ENCODE assay signal across 18 cellular contexts in the genomic region with DNA sequence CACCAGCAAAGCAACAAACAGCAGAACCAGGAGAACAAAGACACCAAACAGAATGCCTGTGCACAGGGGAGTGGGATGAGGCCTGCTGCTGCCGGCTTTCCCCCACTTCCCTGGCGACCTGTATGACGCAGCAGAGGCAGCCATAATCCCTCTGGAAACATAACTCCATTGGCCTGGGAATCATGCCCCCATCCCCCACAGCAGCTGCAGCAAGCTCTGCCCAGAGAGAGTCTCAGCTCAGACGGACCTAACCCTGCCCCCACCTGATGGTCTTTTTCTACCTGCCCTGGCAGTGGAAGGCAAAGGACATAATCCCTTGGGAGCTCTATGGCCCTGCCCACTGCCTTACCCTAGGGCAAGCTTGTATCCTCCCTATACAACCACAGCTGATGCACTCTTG.
DNase-seq lines count a peak whose midpoint lies in the region; ATAC-seq and TF ChIP-seq lines count a peak whose summit lies in the region.
"Had no signal": no experiment of that assay in that cellular context is flagged by ENCODE, and none has a peak within 500 bp of the region (broad histone marks: within the 10 kb centered on the region; RNA-seq: fewer than 3 reads in every experiment).

No MANE protein-coding gene starts in this region.

- no peak overlapping the region for H3K4me2 ChIP-seq in trophoblast cell (ENCODE audit: low read length)
- H3K4me2 ChIP-seq: SK-N-SH had no signal

- H3K27ac ChIP-seq in WERI-Rb-1 (no peak overlapping the region), trophoblast cell (ENCODE audit: low read depth, low read length) (no peak overlapping the region), prostate gland (no peak overlapping the region)
- H3K27ac ChIP-seq: C4-2B, GM23248 had no signal

- no peak overlapping the region for H3K4me3 ChIP-seq in WERI-Rb-1 (ENCODE audit: low read depth, low read length)
- H3K4me3 ChIP-seq in trophoblast cell (ENCODE audit: low read depth, low read length): peak overlapping the region; percentile 5
- no peak overlapping the region for H3K4me3 ChIP-seq in prostate gland
- H3K4me3 ChIP-seq: GM23248 had no signal

- H4K12ac ChIP-seq in trophoblast cell (ENCODE audit: low read depth, low read length): no peak overlapping the region

- no peak overlapping the region for H3K4ac ChIP-seq in trophoblast cell (ENCODE audit: low read depth, low read length)

- H3K27me3 ChIP-seq in WERI-Rb-1 (ENCODE audit: insufficient read depth, low read depth, severe bottlenecking) (no peaks in the 10 kb centered on the region), trophoblast cell (ENCODE audit: insufficient read depth, low read length) (no peaks in the 10 kb centered on the region), prostate gland (replicated peaks; ENCODE audit: insufficient read depth) (no peaks in the 10 kb centered on the region)

- no peak overlapping the region for H2BK12ac ChIP-seq in trophoblast cell (ENCODE audit: low read length)

- H3K23ac ChIP-seq in trophoblast cell (ENCODE audit: low read length): no peak overlapping the region

- DNase-seq in NCI-H748 (lab: John Stamatoyannopoulos, UW; ENCODE audit: unreplicated experiment) (peak; percentile 40), NCI-H748 treated with DMSO at 0.1 percent for 48 hours (lab: John Stamatoyannopoulos, UW) (no peak), NCI-H510A (lab: John Stamatoyannopoulos, UW) (peak; percentile 10), WERI-Rb-1 (peak; percentile 83), trophoblast cell (no peak), prostate gland (ENCODE audit: low spot score) (no peak)
- DNase-seq: ACHN, GDM1, GM23248, MM.1S, NCI-H1092, NCI-H2171 treated with DMSO at 0.1 percent for 48 hours, NCI-H524, SK-N-SH, T-cell had no signal

- H3K14ac ChIP-seq in trophoblast cell (ENCODE audit: low read length): no peak overlapping the region

- TF ChIP-seq POLR2A in GM18505 (IDR thresholded peaks at IDR 0.05; ENCODE audit: borderline replicate concordance, extremely low read depth, insufficient read depth, insufficient read length) (no peak), prostate gland (IDR thresholded peaks at IDR 0.05) (no peak)

- no peak overlapping the region for H2BK120ac ChIP-seq in trophoblast cell (ENCODE audit: insufficient read depth, low read length, poor library complexity)

- H2AFZ ChIP-seq in trophoblast cell (ENCODE audit: insufficient read depth, low read length, poor library complexity): no peak overlapping the region
- H2AFZ ChIP-seq: GM23248 had no signal

- no peak overlapping the region for H4K8ac ChIP-seq in trophoblast cell (ENCODE audit: low read depth, low read length)

- no peak overlapping the region for H4K91ac ChIP-seq in trophoblast cell (ENCODE audit: low read depth, low read length)

- no peaks in the 10 kb centered on the region for H3K4me1 ChIP-seq in trophoblast cell (ENCODE audit: control insufficient read depth in 1 of 2, insufficient read depth in 2 of 2, low read length in 2 of 2)
- H3K4me1 ChIP-seq in prostate gland (replicated peaks): no peaks in the 10 kb centered on the region

- no peaks in the 10 kb centered on the region for H3K79me1 ChIP-seq in trophoblast cell (ENCODE audit: low read length)

- H3K36me3 ChIP-seq in WERI-Rb-1: no peaks in the 10 kb centered on the region
- no peaks in the 10 kb centered on the region for H3K36me3 ChIP-seq in trophoblast cell (ENCODE audit: control insufficient read depth in 1 of 2, insufficient read depth in 2 of 2, low read length in 2 of 2)
- no peaks in the 10 kb centered on the region for H3K36me3 ChIP-seq in prostate gland

- H3K79me2 ChIP-seq in trophoblast cell (ENCODE audit: control insufficient read depth, insufficient read depth, low read length, poor library complexity): no peaks in the 10 kb centered on the region

- ATAC-seq in GM18505 (IDR thresholded peaks at IDR 0.05; ENCODE audit: unreplicated experiment): no peak
- ATAC-seq: Right ventricle myocardium inferior, T-cell had no signal

- no CpG with 5 or more reads among the region's 4 CpGs for WGBS in trophoblast cell (ENCODE audit: extremely low coverage, insufficient coverage, insufficient read length)
- WGBS in prostate gland: 80% methylated on average over 4 of the region's 4 CpGs

- no peak overlapping the region for H3K9ac ChIP-seq in trophoblast cell (ENCODE audit: low read length)
- H3K9ac ChIP-seq: GM23248, SK-N-SH had no signal

- H3K9me3 ChIP-seq in WERI-Rb-1 (ENCODE audit: severe bottlenecking) (peaks cover 4% of the 10 kb centered on the region), trophoblast cell (ENCODE audit: insufficient read depth, low read depth, low read length) (peaks cover 3% of the 10 kb centered on the region), prostate gland (no peaks in the 10 kb centered on the region)
- H3K9me3 ChIP-seq: SK-N-SH had no signal

- intact Hi-C loops in prostate gland (cut with DNase I): no loop called here

- no peak overlapping the region for H2AK5ac ChIP-seq in trophoblast cell (ENCODE audit: low read length)

- H3K18ac ChIP-seq in trophoblast cell (ENCODE audit: low read length): no peak overlapping the region

- TF ChIP-seq CTCF in WERI-Rb-1 (IDR thresholded peaks at IDR 0.05; ENCODE audit: low read depth, low read length) (no peak), prostate gland (IDR thresholded peaks at IDR 0.05) (no peak)

- H2BK5ac ChIP-seq in trophoblast cell (ENCODE audit: low read depth, low read length, poor library complexity): no peak overlapping the region

Comparison
In these comparisons a context has a peak if more than half of its experiments do, and no peak if none do; other contexts are left out.
1. DNase-seq: peak in NCI-H748 (single experiment), NCI-H510A (single experiment) and WERI-Rb-1 (single experiment); none in NCI-H748 treated with DMSO at 0.1 percent for 48 hours (single experiment), trophoblast cell (0 of 2) and prostate gland (single experiment).